8 cellular contexts compared by ENCODE assay signal in the genomic region with DNA sequence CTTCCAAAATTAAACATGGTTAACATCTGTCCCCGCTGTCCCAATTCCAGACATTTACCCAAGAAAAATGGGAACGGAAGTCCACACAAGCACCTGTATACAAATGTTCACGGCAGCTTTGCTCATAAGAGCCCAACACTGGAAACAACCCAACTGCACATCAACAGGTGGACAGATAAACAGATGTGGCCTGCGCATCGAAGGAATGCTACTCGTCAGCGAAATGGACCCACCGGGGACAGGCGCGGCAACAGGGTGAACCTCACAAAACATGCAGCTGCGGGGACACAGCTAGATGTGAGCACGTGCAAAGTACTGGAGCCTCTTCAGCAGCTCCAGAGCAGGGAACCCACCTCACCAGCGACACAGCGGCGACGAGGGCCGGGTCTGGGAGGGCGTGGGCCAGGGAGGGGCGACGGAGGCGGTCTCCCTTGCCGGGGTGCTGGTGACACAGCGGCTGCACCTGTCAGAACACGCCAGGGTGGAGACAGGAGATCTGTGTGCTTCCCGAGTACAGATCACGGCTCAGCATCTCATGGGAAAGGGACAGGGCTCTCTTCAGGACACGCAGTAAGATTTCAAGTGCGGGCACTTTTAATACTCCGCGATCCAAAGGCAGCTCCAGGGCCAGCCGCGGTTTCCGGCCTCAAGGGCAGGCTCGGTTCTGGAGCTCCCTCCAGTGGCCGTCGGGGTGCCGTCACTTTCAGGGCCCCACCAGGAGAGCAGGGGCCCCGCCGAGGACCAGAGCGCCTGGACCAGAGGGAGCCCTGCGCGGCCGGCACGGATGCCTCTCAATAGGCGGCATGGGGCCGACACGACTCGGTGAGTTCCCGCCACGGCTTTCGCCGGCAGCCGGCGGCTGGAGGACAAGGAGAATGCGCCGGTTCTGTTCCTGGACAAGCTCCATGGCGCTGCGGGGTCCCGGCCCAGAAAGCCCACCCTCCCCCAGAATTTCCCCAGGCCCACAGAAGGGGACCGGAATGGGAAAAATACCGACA. TPM values are rescaled to one million over a fixed set of nuclear protein-coding genes. Genes with fewer than 3 reads are reported as not detected.
DNase-seq lines count a peak whose midpoint lies in the region; ATAC-seq and TF ChIP-seq lines count a peak whose summit lies in the region.

No MANE protein-coding gene starts in this region.

- peak; percentile 57 for ATAC-seq in HG02852 (IDR thresholded peaks at IDR 0.05; ENCODE audit: unreplicated experiment)

- DNase-seq in NCI-H345 treated with DMSO at 0.1 percent for 48 hours (lab: John Stamatoyannopoulos, UW; ENCODE audit: unreplicated experiment) (peak; percentile 27), dermis blood vessel endothelial cell (peak; percentile 87), lung microvascular endothelial cell (ENCODE audit: low read depth in 2 of 2) (peak; percentile 75 to 84), NCI-H2081 treated with DMSO at 0.1 percent for 48 hours (lab: John Stamatoyannopoulos, UW) (no peak)
- DNase-seq in activated CD4-positive, alpha-beta T cell treated with anti-CD3 and anti-CD28 coated beads, Interleukin-2, amount 50 U/mL, for 48 hours: peak; percentile 86 to 89
- DNase-seq in stimulated activated CD8-positive, alpha-beta memory T cell treated with anti-CD3 and anti-CD28 coated beads, Interleukin-12 subunit alpha, Interleukin-12 subunit beta, amount 100 ng/mL, for 24 hours (ENCODE audit: extremely low read depth): peak; percentile 42

- TF ChIP-seq POLR2A in GM10847 (IDR thresholded peaks at IDR 0.05; ENCODE audit: extremely low read depth, insufficient read length): peak; percentile 9

RNA-seq across cellular contexts. Expression of gene GPR146, which starts 21.2 kb away (rescaled TPM):
- 64.5 and 69.9 TPM in 2 replicates for total RNA-seq in dermis blood vessel endothelial cell
- 24.0 and 90.3 TPM in 2 replicates for total RNA-seq in lung microvascular endothelial cell

RNA-seq across cellular contexts. Expression of gene GPER1, which starts 22.4 kb away (rescaled TPM):
- total RNA-seq in dermis blood vessel endothelial cell (1.0 and 2.0 TPM in 2 replicates), lung microvascular endothelial cell (1.1 and 1.2 TPM in 2 replicates)
